22 cellular contexts compared by ENCODE assay signal in the genomic region with DNA sequence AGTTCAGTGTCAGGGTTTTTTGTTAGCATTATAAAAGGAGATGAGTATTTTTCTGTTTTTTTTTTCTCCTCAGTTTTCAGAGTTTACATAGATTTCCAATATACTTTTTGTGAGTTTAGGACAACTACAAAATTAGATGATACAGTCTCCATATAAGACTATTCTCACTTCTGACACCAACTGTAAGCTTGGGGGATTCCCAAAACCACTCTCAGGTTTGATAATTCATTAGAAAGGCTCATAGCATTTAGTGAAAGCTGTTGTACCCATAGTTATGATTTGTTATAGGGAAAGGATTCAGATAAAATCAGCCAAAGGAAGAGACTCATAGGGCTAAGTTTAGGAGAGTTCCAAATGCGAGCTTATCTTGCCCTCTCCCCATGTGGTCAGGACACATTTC. TPM values are rescaled to one million over a fixed set of nuclear protein-coding genes. Genes with fewer than 3 reads are reported as not detected.
DNase-seq lines count a peak whose midpoint lies in the region; ATAC-seq and TF ChIP-seq lines count a peak whose summit lies in the region.
"Had no signal": no experiment of that assay in that cellular context is flagged by ENCODE, and none has a peak within 500 bp of the region (broad histone marks: within the 10 kb centered on the region; RNA-seq: fewer than 3 reads in every experiment).

No MANE protein-coding gene starts in this region.

- no peak overlapping the region for H3K27ac ChIP-seq in CD4-positive, CD25-positive, alpha-beta regulatory T cell (ENCODE audit: insufficient read depth, low read length, poor library complexity, severe bottlenecking)
- no peak overlapping the region for H3K27ac ChIP-seq in CD8-positive, alpha-beta T cell (ENCODE audit: low read depth, low read length)
- H3K27ac ChIP-seq in OCI-LY3 (ENCODE audit: low read length) = no peak overlapping the region
- H3K27ac ChIP-seq: HL-60, SJSA1 had no signal

- peaks cover 45% of the 10 kb centered on the region for H3K36me3 Mint-ChIP-seq in CD4-positive, CD25-positive, alpha-beta regulatory T cell
- peaks cover 64% of the 10 kb centered on the region for H3K36me3 Mint-ChIP-seq in CD8-positive, alpha-beta T cell
- H3K36me3 Mint-ChIP-seq in effector memory CD8-positive, alpha-beta T cell (ENCODE audit: insufficient read depth) = peaks cover 41% of the 10 kb centered on the region
- H3K36me3 Mint-ChIP-seq in glutamatergic neuron (ENCODE audit: unreplicated experiment) = peaks cover 4% of the 10 kb centered on the region

- CTCF ChIA-PET in CD8-positive, alpha-beta T cell (lab: Charles Lee) = no interaction called here

- peaks cover 54% of the 10 kb centered on the region for H3K79me2 ChIP-seq in OCI-LY3 (ENCODE audit: low read length)

- TF ChIP-seq CTCF in CD8-positive, alpha-beta T cell (IDR thresholded peaks at IDR 0.05) = no peak
- TF ChIP-seq CTCF in OCI-LY3 (IDR thresholded peaks at IDR 0.05; ENCODE audit: low read depth, low read length) = no peak
- no peak for TF ChIP-seq CTCF in glutamatergic neuron (IDR thresholded peaks at IDR 0.05; ENCODE audit: partially characterized antibody, unreplicated experiment)

- H3K9me3 ChIP-seq in CD4-positive, CD25-positive, alpha-beta regulatory T cell (ENCODE audit: control insufficient read depth in 2 of 2, low read length in 2 of 2) = no peaks in the 10 kb centered on the region
- no peaks in the 10 kb centered on the region for H3K9me3 ChIP-seq in CD8-positive, alpha-beta T cell (ENCODE audit: low read length)
- no peaks in the 10 kb centered on the region for H3K9me3 ChIP-seq in OCI-LY3 (ENCODE audit: insufficient read depth, low read length)
- H3K9me3 ChIP-seq: SJSA1 had no signal

- H2AFZ ChIP-seq in OCI-LY3 (ENCODE audit: low read depth, low read length) = no peak overlapping the region

- DNase-seq in CD4-positive, CD25-positive, alpha-beta regulatory T cell = no peak
- DNase-seq in CD8-positive, alpha-beta T cell = no peak
- DNase-seq in effector memory CD8-positive, alpha-beta T cell = no peak
- DNase-seq in glutamatergic neuron (no peak), COLO668 (lab: John Stamatoyannopoulos, UW; ENCODE audit: unreplicated experiment) (no peak)
- DNase-seq: Calu3; CD4-positive, alpha-beta memory T cell; H9; HFFc6; KBM-7; NCI-H1092; NCI-H1436; NCI-H187 treated with DMSO at 0.1 percent for 48 hours; NCI-H2107; NCI-H446 treated with DMSO at 0.1 percent for 48 hours; NCI-H526 treated with DMSO at 0.1 percent for 48 hours had no signal

- no peak overlapping the region for H3K4me3 ChIP-seq in CD4-positive, CD25-positive, alpha-beta regulatory T cell (ENCODE audit: low read depth, low read length)
- H3K4me3 ChIP-seq in CD8-positive, alpha-beta T cell (ENCODE audit: low read depth, low read length) = no peak overlapping the region
- no peak overlapping the region for H3K4me3 ChIP-seq in OCI-LY3 (ENCODE audit: low read length)
- H3K4me3 ChIP-seq: SJSA1 had no signal

- H3K9ac ChIP-seq in OCI-LY3 (ENCODE audit: low read length) = no peak overlapping the region

- H3K36me3 ChIP-seq in CD4-positive, CD25-positive, alpha-beta regulatory T cell (ENCODE audit: control insufficient read depth, insufficient read depth, low read length) = peaks cover 45% of the 10 kb centered on the region
- H3K36me3 ChIP-seq in CD8-positive, alpha-beta T cell (ENCODE audit: insufficient read depth, low read length) = peaks cover 27% of the 10 kb centered on the region
- H3K36me3 ChIP-seq in OCI-LY3 (replicated peaks; ENCODE audit: low read depth, low read length) = peaks cover 13% of the 10 kb centered on the region

- H3K4me1 Mint-ChIP-seq in CD4-positive, CD25-positive, alpha-beta regulatory T cell = peaks cover 23 to 36% (median 27%) of the 10 kb centered on the region in 4 donors
- peaks cover 28% of the 10 kb centered on the region for H3K4me1 Mint-ChIP-seq in CD8-positive, alpha-beta T cell (ENCODE audit: low read depth)
- H3K4me1 Mint-ChIP-seq in effector memory CD8-positive, alpha-beta T cell (ENCODE audit: low read depth in 2 of 2) = peaks cover 19 to 29% of the 10 kb centered on the region in 2 donors
- peaks cover 4% of the 10 kb centered on the region for H3K4me1 Mint-ChIP-seq in glutamatergic neuron (ENCODE audit: low read depth, unreplicated experiment)

- intact Hi-C loops in CD8-positive, alpha-beta T cell (cut with DNase I, micrococcal nuclease) = no loop called here

- POLR2A ChIA-PET in CD8-positive, alpha-beta T cell (lab: Charles Lee) = no interaction called here

- H4K20me1 ChIP-seq in OCI-LY3 (ENCODE audit: insufficient read depth, low read length) = peaks cover 15% of the 10 kb centered on the region; the same call in 1 of the 2 replicates

- H3K4me3 Mint-ChIP-seq in CD4-positive, CD25-positive, alpha-beta regulatory T cell = no peak overlapping the region
- H3K4me3 Mint-ChIP-seq in CD8-positive, alpha-beta T cell = no peak overlapping the region
- H3K4me3 Mint-ChIP-seq in effector memory CD8-positive, alpha-beta T cell = no peak overlapping the region
- H3K4me3 Mint-ChIP-seq in glutamatergic neuron (ENCODE audit: unreplicated experiment) = no peak overlapping the region
- H3K4me3 Mint-ChIP-seq: CD4-positive, alpha-beta memory T cell; H9; HFFc6 had no signal

- H3K9me3 Mint-ChIP-seq in CD4-positive, CD25-positive, alpha-beta regulatory T cell = peaks cover 0 to 5% (median 1%) of the 10 kb centered on the region in 7 donors
- H3K9me3 Mint-ChIP-seq in CD8-positive, alpha-beta T cell = peaks cover 5% of the 10 kb centered on the region
- no peaks in the 10 kb centered on the region for H3K9me3 Mint-ChIP-seq in effector memory CD8-positive, alpha-beta T cell
- peaks cover 3% of the 10 kb centered on the region for H3K9me3 Mint-ChIP-seq in glutamatergic neuron (ENCODE audit: unreplicated experiment)
- H3K9me3 Mint-ChIP-seq: H9, HFFc6 had no signal

- H3K27ac Mint-ChIP-seq in CD4-positive, CD25-positive, alpha-beta regulatory T cell = peak overlapping the region in 2 of 3 donors; percentile 9 to 57
- peak overlapping the region; percentile 18 for H3K27ac Mint-ChIP-seq in CD8-positive, alpha-beta T cell
- H3K27ac Mint-ChIP-seq in effector memory CD8-positive, alpha-beta T cell = peak overlapping the region; percentile 24 to 32
- no peak overlapping the region for H3K27ac Mint-ChIP-seq in glutamatergic neuron (ENCODE audit: unreplicated experiment)
- H3K27ac Mint-ChIP-seq: HFFc6 had no signal

- no peak for ATAC-seq in CD4-positive, CD25-positive, alpha-beta regulatory T cell (ENCODE audit: low read depth in 2 of 2)
- ATAC-seq in CD8-positive, alpha-beta T cell = no peak
- no peak for ATAC-seq in effector memory CD8-positive, alpha-beta T cell (replicated peaks)
- ATAC-seq in HG02970 (IDR thresholded peaks at IDR 0.05; ENCODE audit: low FRiP score, unreplicated experiment) = no peak
- ATAC-seq: HepG2, Right ventricle myocardium inferior had no signal

- H3K4me1 ChIP-seq in CD4-positive, CD25-positive, alpha-beta regulatory T cell (ENCODE audit: control insufficient read depth, insufficient read depth, low read length, poor library complexity, severe bottlenecking) = no peaks in the 10 kb centered on the region
- no peaks in the 10 kb centered on the region for H3K4me1 ChIP-seq in CD8-positive, alpha-beta T cell (ENCODE audit: insufficient read depth, low read length)
- peaks cover 11% of the 10 kb centered on the region for H3K4me1 ChIP-seq in OCI-LY3 (ENCODE audit: low read length)
- H3K4me1 ChIP-seq: SJSA1 had no signal

- H3K4me2 ChIP-seq in OCI-LY3 (ENCODE audit: low read length) = 0 out of 2 replicates have a peak overlapping the region, but pooled peaks have one; percentile 18

- H3K27me3 Mint-ChIP-seq in CD4-positive, CD25-positive, alpha-beta regulatory T cell = no peaks in the 10 kb centered on the region
- no peaks in the 10 kb centered on the region for H3K27me3 Mint-ChIP-seq in CD8-positive, alpha-beta T cell (ENCODE audit: low read depth)
- H3K27me3 Mint-ChIP-seq in effector memory CD8-positive, alpha-beta T cell = no peaks in the 10 kb centered on the region
- H3K27me3 Mint-ChIP-seq in glutamatergic neuron (ENCODE audit: unreplicated experiment) = no peaks in the 10 kb centered on the region
- H3K27me3 Mint-ChIP-seq: CD4-positive, alpha-beta memory T cell had no signal

- H3K27me3 ChIP-seq in CD4-positive, CD25-positive, alpha-beta regulatory T cell (ENCODE audit: control insufficient read depth, insufficient read depth, low read length) = no peaks in the 10 kb centered on the region
- no peaks in the 10 kb centered on the region for H3K27me3 ChIP-seq in CD8-positive, alpha-beta T cell (ENCODE audit: insufficient read depth, low read length)
- no peaks in the 10 kb centered on the region for H3K27me3 ChIP-seq in OCI-LY3 (ENCODE audit: low read depth, low read length)
- H3K27me3 ChIP-seq: SJSA1 had no signal

RNA-seq across cellular contexts. Expression of gene CUL5, which starts 24.1 kb away (rescaled TPM):
- total RNA-seq in CD4-positive, CD25-positive, alpha-beta regulatory T cell = 53.1 TPM
- polyA plus RNA-seq in CD4-positive, CD25-positive, alpha-beta regulatory T cell = 10 to 100 TPM; 24.9 to 36.6 (median 33.3) TPM
- 10 to 100 TPM; 73.3 to 75.0 TPM for total RNA-seq in CD8-positive, alpha-beta T cell
- 40.5 TPM for total RNA-seq in glutamatergic neuron (ENCODE audit: unreplicated experiment)
